ENCODE assay signal across 11 cellular contexts in the genomic region with DNA sequence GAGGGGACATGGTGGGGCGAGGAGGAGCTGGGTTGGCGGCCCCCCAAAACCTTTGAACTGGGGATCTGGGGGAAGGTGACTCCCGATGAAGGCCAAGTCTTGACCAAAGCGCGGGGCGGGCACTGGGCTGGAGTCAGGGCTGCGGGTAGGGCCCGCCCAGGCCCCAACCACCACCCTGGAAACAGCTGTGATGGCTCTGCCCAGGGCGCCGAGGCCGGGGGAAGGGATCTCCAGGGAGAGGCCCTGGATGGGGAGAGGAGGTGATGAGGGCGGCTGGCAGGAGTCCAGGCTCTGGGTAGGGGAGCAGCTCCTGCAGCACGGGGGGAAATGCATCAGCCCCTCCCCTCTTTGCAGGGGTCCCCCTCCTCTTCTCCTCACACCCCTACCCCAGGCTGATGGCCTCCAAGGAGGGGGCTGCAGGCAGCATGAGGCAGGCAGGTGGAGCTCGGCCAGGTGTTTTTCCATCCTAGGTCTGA. TPM values are rescaled to one million over a fixed set of nuclear protein-coding genes. Genes with fewer than 3 reads are reported as not detected.
DNase-seq lines count a peak whose midpoint lies in the region; TF ChIP-seq lines count a peak whose summit lies in the region.
"Had no signal": no experiment of that assay in that cellular context is flagged by ENCODE, and none has a peak within 500 bp of the region (broad histone marks: within the 10 kb centered on the region; RNA-seq: fewer than 3 reads in every experiment).

No MANE protein-coding gene starts in this region.

- H3K9me3 ChIP-seq in smooth muscle cell (replicated peaks; ENCODE audit: low read depth) (no peaks in the 10 kb centered on the region), ascending aorta (no peaks in the 10 kb centered on the region)
- H3K9me3 ChIP-seq: tibial artery had no signal

- H3K36me3 ChIP-seq in smooth muscle cell (ENCODE audit: low read depth) (no peaks in the 10 kb centered on the region), ascending aorta (no peaks in the 10 kb centered on the region)
- H3K36me3 ChIP-seq: tibial artery had no signal

- peak overlapping the region; percentile 44 for H3K4me2 ChIP-seq in smooth muscle cell

- H3K27ac ChIP-seq in coronary artery (no peak overlapping the region), smooth muscle cell (ENCODE audit: low read depth) (no peak overlapping the region), ascending aorta (no peak overlapping the region)
- H3K27ac ChIP-seq: dorsolateral prefrontal cortex had no signal

- no peak overlapping the region for H3K9ac ChIP-seq in smooth muscle cell (ENCODE audit: low read depth)

- no peaks in the 10 kb centered on the region for H4K20me1 ChIP-seq in smooth muscle cell (ENCODE audit: low read depth)

- H3K4me1 ChIP-seq in smooth muscle cell (ENCODE audit: low read depth) (peaks cover 14% of the 10 kb centered on the region), ascending aorta (peaks cover 6 to 16% of the 10 kb centered on the region in 2 donors)

- intact Hi-C loops in ascending aorta (cut with DNase I): no loop called here

- no peaks in the 10 kb centered on the region for H3K27me3 ChIP-seq in smooth muscle cell (ENCODE audit: low read depth)
- H3K27me3 ChIP-seq in ascending aorta: no peaks in the 10 kb centered on the region
- H3K27me3 ChIP-seq: tibial artery had no signal

- H3K79me2 ChIP-seq in smooth muscle cell (ENCODE audit: low read depth): no peaks in the 10 kb centered on the region

- no peaks in the 10 kb centered on the region for H3F3A ChIP-seq in smooth muscle cell (ENCODE audit: low read depth)

- peak overlapping the region; percentile 31 for H3K4me3 ChIP-seq in coronary artery
- H3K4me3 ChIP-seq in smooth muscle cell: no peak overlapping the region
- no peak overlapping the region for H3K4me3 ChIP-seq in ascending aorta
- H3K4me3 ChIP-seq: tibial artery had no signal

- 67% methylated on average over 6 of the region's 14 CpGs for WGBS in smooth muscle cell (ENCODE audit: low lambda C conversion rate)

- no peak overlapping the region for H2AFZ ChIP-seq in smooth muscle cell (ENCODE audit: low read depth)

- DNase-seq in NCI-H524 (lab: John Stamatoyannopoulos, UW): peak; percentile 69 to 73
- no peak for DNase-seq in NCI-H524 treated with DMSO at 0.1 percent for 48 hours (lab: John Stamatoyannopoulos, UW)
- peak; percentile 75 for DNase-seq in NCI-H2171 (lab: John Stamatoyannopoulos, UW)
- no peak for DNase-seq in coronary artery (ENCODE audit: low spot score)
- DNase-seq in smooth muscle cell (lab: John Stamatoyannopoulos, UW; ENCODE audit: unreplicated experiment): no peak
- DNase-seq in NOMO-1 (lab: John Stamatoyannopoulos, UW; ENCODE audit: unreplicated experiment in 2 of 2): no peak
- no peak for DNase-seq in ascending aorta (ENCODE audit: low spot score in 2 of 2)
- no peak for DNase-seq in kidney tubule cell (ENCODE audit: low spot score)
- DNase-seq: activated CD4-positive, alpha-beta T cell treated with anti-CD3 and anti-CD28 coated beads, Interleukin-2, amount 10 ng/mL, durations not matched to agents 7 days and 5 days; tibial artery had no signal

- no peak for TF ChIP-seq CTCF in coronary artery (IDR thresholded peaks at IDR 0.05)
- no peak for TF ChIP-seq CTCF in smooth muscle cell (IDR thresholded peaks at IDR 0.05; ENCODE audit: borderline replicate concordance, insufficient read depth, poor library complexity, severe bottlenecking)
- no peak for TF ChIP-seq CTCF in ascending aorta (IDR thresholded peaks at IDR 0.05)

RNA-seq across cellular contexts. Expression of a gene that starts 5.9 kb away (rescaled TPM):
- total RNA-seq in smooth muscle cell (7.6 and 8.4 TPM in 2 replicates), ascending aorta (30.8 TPM)
- polyA plus RNA-seq in smooth muscle cell: 9.3 and 9.7 TPM in 2 replicates

Comparison
In these comparisons a context has a peak if more than half of its experiments do, and no peak if none do; other contexts are left out.
1. DNase-seq: peak in NCI-H524 (2 of 2) and NCI-H2171 (single experiment); none in NCI-H524 treated with DMSO at 0.1 percent for 48 hours (single experiment), coronary artery (single experiment), smooth muscle cell (single experiment), NOMO-1 (0 of 2), ascending aorta (0 of 2) and kidney tubule cell (single experiment).